In the genomic region with DNA sequence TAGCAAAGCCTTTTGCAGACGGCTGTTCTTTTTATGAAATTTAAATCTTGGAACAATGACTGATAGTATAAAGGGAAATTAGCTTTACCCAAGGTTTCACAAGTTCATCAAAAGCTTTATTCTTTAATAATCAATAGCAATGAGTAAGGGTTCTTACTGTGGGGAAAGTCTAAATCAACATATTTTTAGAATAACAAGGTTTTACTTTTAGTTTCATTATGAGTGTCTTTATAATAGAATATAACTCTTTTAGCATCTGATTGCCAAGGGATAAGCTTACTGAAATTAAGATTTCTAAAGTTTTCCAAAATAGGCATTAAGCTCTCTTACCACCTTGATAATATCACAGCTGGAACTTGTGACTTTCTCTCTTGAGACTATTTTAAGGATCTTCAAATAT, we compare ENCODE assay signal across 29 cellular contexts.
A peak's percentile ranks its signal among the peaks of the same experiment; 100 is the strongest.
DNase-seq lines count a peak whose midpoint lies in the region; ATAC-seq and TF ChIP-seq lines count a peak whose summit lies in the region.
"Had no signal": no experiment of that assay in that cellular context is flagged by ENCODE, and none has a peak within 500 bp of the region (broad histone marks: within the 10 kb centered on the region; RNA-seq: fewer than 3 reads in every experiment).

No MANE protein-coding gene starts in this region.

- H3F3A ChIP-seq in PC-3 (ENCODE audit: low read length, unreplicated experiment): no peaks in the 10 kb centered on the region

- intact Hi-C loops in PC-3 (cut with micrococcal nuclease): no loop called here

- H3K79me2 ChIP-seq in ACC112 (ENCODE audit: control insufficient read depth, insufficient read depth, low read length, unreplicated experiment) (no peaks in the 10 kb centered on the region), PC-3 (ENCODE audit: low read length) (no peaks in the 10 kb centered on the region)

- no peaks in the 10 kb centered on the region for H4K20me1 ChIP-seq in PC-3 (ENCODE audit: low read length)

- CTCF ChIA-PET in PC-3 (lab: Charles Lee) (no interaction called here), RWPE1 (lab: Yijun Ruan, JAX) (no interaction called here)

- H3K4me2 ChIP-seq in PC-3 (ENCODE audit: low read length): no peak overlapping the region

- H3K36me3 ChIP-seq in ACC112 (ENCODE audit: insufficient read depth, low read length) (no peaks in the 10 kb centered on the region), PC-3 (ENCODE audit: low read depth, low read length) (no peaks in the 10 kb centered on the region)
- H3K36me3 ChIP-seq: esophagus squamous epithelium, lower lobe of right lung, neutrophil, upper lobe of right lung had no signal

- peak overlapping the region; percentile 35 for H3K4me3 ChIP-seq in ACC112 (ENCODE audit: low read depth, low read length)
- H3K4me3 ChIP-seq in PC-3 (ENCODE audit: low read length): no peak overlapping the region
- H3K4me3 ChIP-seq: esophagus squamous epithelium, lower lobe of right lung, SK-N-MC, upper lobe of right lung had no signal

- no peaks in the 10 kb centered on the region for H3K9me3 ChIP-seq in PC-3 (ENCODE audit: low read length)
- H3K9me3 ChIP-seq: lower lobe of right lung, neutrophil, upper lobe of right lung had no signal

- no peak overlapping the region for H3K9ac ChIP-seq in PC-3 (ENCODE audit: low read length)

- ATAC-seq in GM19351 (IDR thresholded peaks at IDR 0.05; ENCODE audit: unreplicated experiment) (peak; percentile 43), HG03378 (IDR thresholded peaks at IDR 0.05; ENCODE audit: unreplicated experiment) (peak; percentile 63), PC-3 (no peak)
- ATAC-seq: activated CD4-positive, alpha-beta T cell treated with anti-CD3 and anti-CD28 coated beads for 36 hours; activated CD8-positive, alpha-beta T cell treated with anti-CD3 and anti-CD28 coated beads for 36 hours; HCT116; lower lobe of right lung; naive thymus-derived CD4-positive, alpha-beta T cell; right cardiac atrium; stimulated activated naive CD8-positive, alpha-beta T cell treated with anti-CD3 and anti-CD28 coated beads, Interleukin-15, Interleukin-2, amounts not matched to agents 100 U/mL and 50 U/mL, for 24 hours; T-helper 17 cell; upper lobe of right lung had no signal

- TF ChIP-seq CTCF in PC-3 (conservative IDR thresholded peaks at IDR 0.05; ENCODE audit: low read depth, low read length): no peak
- no peak for TF ChIP-seq CTCF in RWPE1 (conservative IDR thresholded peaks at IDR 0.05; ENCODE audit: low read depth)

- H3K9me2 ChIP-seq in PC-3 (replicated peaks; ENCODE audit: low read length): no peaks in the 10 kb centered on the region

- BruUV-seq in PC-3 (replicated peaks; lab: Mats Ljungman, UMichigan): no TSS peak

- H3K27ac ChIP-seq in ACC112 (ENCODE audit: low read depth, low read length) (no peak overlapping the region), PC-3 (ENCODE audit: low read length) (no peak overlapping the region), RWPE1 (no peak overlapping the region)
- H3K27ac ChIP-seq: esophagus squamous epithelium, lower lobe of right lung, neutrophil, SK-N-MC, upper lobe of right lung had no signal

- H3K4me1 ChIP-seq in ACC112 (ENCODE audit: control insufficient read depth, insufficient read depth, low read length, unreplicated experiment) (peaks cover 14% of the 10 kb centered on the region), PC-3 (ENCODE audit: insufficient read depth, low read length) (peaks cover 14% of the 10 kb centered on the region)
- H3K4me1 ChIP-seq: esophagus squamous epithelium, lower lobe of right lung, upper lobe of right lung had no signal

- DNase-seq in PC-3: no peak
- DNase-seq in NCI-H345 (lab: John Stamatoyannopoulos, UW): no peak
- no peak for DNase-seq in RWPE1 (ENCODE audit: low spot score)
- DNase-seq in HK-2 (ENCODE audit: unreplicated experiment): no peak
- DNase-seq in iPS-NIHi7 (ENCODE audit: extremely low spot score): no peak
- DNase-seq: activated CD4-positive, alpha-beta T cell treated with anti-CD3 and anti-CD28 coated beads for 36 hours; activated CD8-positive, alpha-beta memory T cell treated with anti-CD3 and anti-CD28 coated beads, Interleukin-2, amount 50 U/mL, for 48 hours; activated CD8-positive, alpha-beta T cell treated with anti-CD3 and anti-CD28 coated beads for 36 hours; aorta; DND-41; esophagus squamous epithelium; GF-D8; IMR-90; lower lobe of right lung; naive thymus-derived CD4-positive, alpha-beta T cell; NCI-H1092 treated with DMSO at 0.1 percent for 48 hours; NCI-H1694 treated with DMSO at 0.1 percent for 48 hours; NCI-H446 treated with DMSO at 0.1 percent for 48 hours; right cardiac atrium; stimulated activated CD4-positive, alpha-beta T cell treated with anti-CD3 and anti-CD28 coated beads, Interleukin-1b, Interleukin-23, amount 100 ng/mL, for 48 hours; stimulated activated naive CD8-positive, alpha-beta T cell treated with anti-CD3 and anti-CD28 coated beads, Interleukin-15, Interleukin-2, amounts not matched to agents 100 U/mL and 50 U/mL, for 24 hours; T-helper 17 cell; upper lobe of right lung had no signal

- POLR2A ChIA-PET in PC-3 (lab: Charles Lee; ENCODE audit: unreplicated experiment): no interaction called here
- POLR2A ChIA-PET in RWPE1 (lab: Yijun Ruan, JAX; ENCODE audit: low non-redundant PET): no interaction called here

- H2AFZ ChIP-seq in ACC112 (ENCODE audit: low read length, unreplicated experiment): peak overlapping the region; percentile 8
- 0 out of 2 replicates have a peak overlapping the region, but pooled peaks have one; percentile 19 for H2AFZ ChIP-seq in PC-3 (ENCODE audit: low read length)

- H3K27me3 ChIP-seq in ACC112 (ENCODE audit: insufficient read depth, low read length): no peaks in the 10 kb centered on the region
- no peaks in the 10 kb centered on the region for H3K27me3 ChIP-seq in PC-3 (ENCODE audit: low read length)
- H3K27me3 ChIP-seq: esophagus squamous epithelium, neutrophil, upper lobe of right lung had no signal
